2 cellular contexts compared by ENCODE assay signal in genomic region chr14:67513631-67514108, GRCh38.
TF ChIP-seq lines count a peak whose summit lies in the region.

No MANE protein-coding gene starts in this region.

TF ChIP-seq in H1, 55 proteins besides CTCF, POLR2A, EP300 and RAD21 (continued from another document):
- TF ChIP-seq CBX8 (IDR thresholded peaks at IDR 0.05; ENCODE audit: borderline replicate concordance, low read depth, low read length) = no peak
- TF ChIP-seq RFX5 (IDR thresholded peaks at IDR 0.05; ENCODE audit: borderline replicate concordance, low read depth, low read length) = no peak
- TF ChIP-seq JUND (IDR thresholded peaks at IDR 0.05; ENCODE audit: low read length) = no peak
- TF ChIP-seq SP1 (IDR thresholded peaks at IDR 0.05; ENCODE audit: low read depth, low read length) = no peak
- TF ChIP-seq KDM1A (IDR thresholded peaks at IDR 0.05; ENCODE audit: borderline replicate concordance, low read length) = no peak
- TF ChIP-seq EGR1 (IDR thresholded peaks at IDR 0.05; ENCODE audit: borderline replicate concordance, low read depth, low read length) = no peak
- no peak for TF ChIP-seq ZNF274 (IDR thresholded peaks at IDR 0.05; ENCODE audit: borderline replicate concordance, extremely low read depth, low read length)
- TF ChIP-seq SUZ12 (IDR thresholded peaks at IDR 0.05; ENCODE audit: low read length) = no peak
- TF ChIP-seq ATF2 (IDR thresholded peaks at IDR 0.05; ENCODE audit: low read length) = no peak
- no peak for TF ChIP-seq NRF1 (IDR thresholded peaks at IDR 0.05; ENCODE audit: low read depth, low read length)
- TF ChIP-seq SP4 (IDR thresholded peaks at IDR 0.05; ENCODE audit: low read length) = no peak
- no peak for TF ChIP-seq NANOG (IDR thresholded peaks at IDR 0.05; ENCODE audit: insufficient read depth, low read depth, low read length, poor library complexity, severe bottlenecking)
- no peak for TF ChIP-seq SRF (IDR thresholded peaks at IDR 0.05; ENCODE audit: low read depth, low read length)
- no peak for TF ChIP-seq TAF7 (optimal IDR thresholded peaks at IDR 0.05; ENCODE audit: borderline replicate concordance, low read depth, low read length)

TF ChIP-seq in GM12891, 5 proteins besides CTCF, POLR2A, EP300 and RAD21 (continued from another document):
- TF ChIP-seq POLR2AphosphoS5 (IDR thresholded peaks at IDR 0.05; ENCODE audit: low read depth, low read length) (no peak), SPI1 (IDR thresholded peaks at IDR 0.05; ENCODE audit: low read depth, low read length) (no peak), TAF1 (IDR thresholded peaks at IDR 0.05; ENCODE audit: low read depth, low read length) (no peak)
TF ChIP-seq in GM12891: peak in this region for 0.
